Comparison of ENCODE assay signal across 1 cellular context in the genomic region with DNA sequence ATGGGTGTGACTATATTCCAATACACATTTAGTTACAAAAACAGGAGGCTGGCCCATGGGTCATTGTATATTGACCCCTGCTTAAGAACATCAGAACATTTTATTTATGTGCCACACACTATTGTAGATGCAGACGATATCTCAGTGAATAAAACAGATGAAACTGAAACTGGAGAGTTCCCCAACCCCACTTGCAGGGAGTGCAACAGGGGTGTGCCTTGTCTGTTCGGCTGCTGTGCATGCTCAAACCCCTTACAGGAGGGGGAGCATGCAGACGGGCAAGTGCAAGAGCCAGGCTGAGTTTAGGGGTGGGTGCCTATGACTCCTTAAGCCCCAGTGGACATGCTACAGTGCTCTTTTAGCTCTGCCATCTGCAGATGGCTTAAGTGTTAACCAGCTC.
TF ChIP-seq lines count a peak whose summit lies in the region.

No MANE protein-coding gene starts in this region.

TF ChIP-seq in GM12878, 131 proteins besides CTCF, POLR2A, EP300 and RAD21 (continued from another document):
- TF ChIP-seq, protein P1, sequence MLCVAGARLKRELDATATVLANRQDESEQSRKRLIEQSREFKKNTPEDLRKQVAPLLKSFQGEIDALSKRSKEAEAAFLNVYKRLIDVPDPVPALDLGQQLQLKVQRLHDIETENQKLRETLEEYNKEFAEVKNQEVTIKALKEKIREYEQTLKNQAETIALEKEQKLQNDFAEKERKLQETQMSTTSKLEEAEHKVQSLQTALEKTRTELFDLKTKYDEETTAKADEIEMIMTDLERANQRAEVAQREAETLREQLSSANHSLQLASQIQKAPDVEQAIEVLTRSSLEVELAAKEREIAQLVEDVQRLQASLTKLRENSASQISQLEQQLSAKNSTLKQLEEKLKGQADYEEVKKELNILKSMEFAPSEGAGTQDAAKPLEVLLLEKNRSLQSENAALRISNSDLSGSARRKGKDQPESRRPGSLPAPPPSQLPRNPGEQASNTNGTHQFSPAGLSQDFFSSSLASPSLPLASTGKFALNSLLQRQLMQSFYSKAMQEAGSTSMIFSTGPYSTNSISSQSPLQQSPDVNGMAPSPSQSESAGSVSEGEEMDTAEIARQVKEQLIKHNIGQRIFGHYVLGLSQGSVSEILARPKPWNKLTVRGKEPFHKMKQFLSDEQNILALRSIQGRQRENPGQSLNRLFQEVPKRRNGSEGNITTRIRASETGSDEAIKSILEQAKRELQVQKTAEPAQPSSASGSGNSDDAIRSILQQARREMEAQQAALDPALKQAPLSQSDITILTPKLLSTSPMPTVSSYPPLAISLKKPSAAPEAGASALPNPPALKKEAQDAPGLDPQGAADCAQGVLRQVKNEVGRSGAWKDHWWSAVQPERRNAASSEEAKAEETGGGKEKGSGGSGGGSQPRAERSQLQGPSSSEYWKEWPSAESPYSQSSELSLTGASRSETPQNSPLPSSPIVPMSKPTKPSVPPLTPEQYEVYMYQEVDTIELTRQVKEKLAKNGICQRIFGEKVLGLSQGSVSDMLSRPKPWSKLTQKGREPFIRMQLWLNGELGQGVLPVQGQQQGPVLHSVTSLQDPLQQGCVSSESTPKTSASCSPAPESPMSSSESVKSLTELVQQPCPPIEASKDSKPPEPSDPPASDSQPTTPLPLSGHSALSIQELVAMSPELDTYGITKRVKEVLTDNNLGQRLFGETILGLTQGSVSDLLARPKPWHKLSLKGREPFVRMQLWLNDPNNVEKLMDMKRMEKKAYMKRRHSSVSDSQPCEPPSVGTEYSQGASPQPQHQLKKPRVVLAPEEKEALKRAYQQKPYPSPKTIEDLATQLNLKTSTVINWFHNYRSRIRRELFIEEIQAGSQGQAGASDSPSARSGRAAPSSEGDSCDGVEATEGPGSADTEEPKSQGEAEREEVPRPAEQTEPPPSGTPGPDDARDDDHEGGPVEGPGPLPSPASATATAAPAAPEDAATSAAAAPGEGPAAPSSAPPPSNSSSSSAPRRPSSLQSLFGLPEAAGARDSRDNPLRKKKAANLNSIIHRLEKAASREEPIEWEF (IDR thresholded peaks at IDR 0.05; ENCODE audit: insufficient replicate concordance, low read depth, low read length): no peak
- TF ChIP-seq, protein P2, sequence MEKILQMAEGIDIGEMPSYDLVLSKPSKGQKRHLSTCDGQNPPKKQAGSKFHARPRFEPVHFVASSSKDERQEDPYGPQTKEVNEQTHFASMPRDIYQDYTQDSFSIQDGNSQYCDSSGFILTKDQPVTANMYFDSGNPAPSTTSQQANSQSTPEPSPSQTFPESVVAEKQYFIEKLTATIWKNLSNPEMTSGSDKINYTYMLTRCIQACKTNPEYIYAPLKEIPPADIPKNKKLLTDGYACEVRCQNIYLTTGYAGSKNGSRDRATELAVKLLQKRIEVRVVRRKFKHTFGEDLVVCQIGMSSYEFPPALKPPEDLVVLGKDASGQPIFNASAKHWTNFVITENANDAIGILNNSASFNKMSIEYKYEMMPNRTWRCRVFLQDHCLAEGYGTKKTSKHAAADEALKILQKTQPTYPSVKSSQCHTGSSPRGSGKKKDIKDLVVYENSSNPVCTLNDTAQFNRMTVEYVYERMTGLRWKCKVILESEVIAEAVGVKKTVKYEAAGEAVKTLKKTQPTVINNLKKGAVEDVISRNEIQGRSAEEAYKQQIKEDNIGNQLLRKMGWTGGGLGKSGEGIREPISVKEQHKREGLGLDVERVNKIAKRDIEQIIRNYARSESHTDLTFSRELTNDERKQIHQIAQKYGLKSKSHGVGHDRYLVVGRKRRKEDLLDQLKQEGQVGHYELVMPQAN (conservative IDR thresholded peaks at IDR 0.05): no peak
- TF ChIP-seq NR2C1 (IDR thresholded peaks at IDR 0.05) (no peak), BRCA1 (IDR thresholded peaks at IDR 0.05; ENCODE audit: low read depth, low read length) (no peak), PAX8 (IDR thresholded peaks at IDR 0.05) (no peak), RFX5 (IDR thresholded peaks at IDR 0.05; ENCODE audit: low read depth, low read length) (no peak)
